Comparison of ENCODE assay signal across 8 cellular contexts in genomic region chr1:8848663-8849386, GRCh38. TPM values are rescaled to one million over a fixed set of nuclear protein-coding genes. Genes with fewer than 3 reads are reported as not detected.
DNase-seq lines count a peak whose midpoint lies in the region; ATAC-seq and TF ChIP-seq lines count a peak whose summit lies in the region.

No MANE protein-coding gene starts in this region.

- H3K4me3 Mint-ChIP-seq in endothelial cell (ENCODE audit: unreplicated experiment), result no peak overlapping the region

- no peaks in the 10 kb centered on the region for H3K9me3 Mint-ChIP-seq in endothelial cell (ENCODE audit: unreplicated experiment)

- DNase-seq in Daoy (ENCODE audit: low read depth) (peak; percentile 95), HPDE6-E6E7 (ENCODE audit: extremely low spot score) (peak; percentile 76), NOMO-1 (lab: John Stamatoyannopoulos, UW; ENCODE audit: unreplicated experiment in 2 of 2) (peak; percentile 41 to 63), endothelial cell (ENCODE audit: low spot score) (peak; percentile 94), mucosa of gallbladder (ENCODE audit: low spot score) (peak; percentile 94)
- DNase-seq in activated CD8-positive, alpha-beta memory T cell treated with anti-CD3 and anti-CD28 coated beads, Interleukin-2, amount 50 U/mL, for 1 hour (ENCODE audit: extremely low read depth), result peak; percentile 35
- DNase-seq in stimulated activated CD8-positive, alpha-beta memory T cell treated with anti-CD3 and anti-CD28 coated beads, Interleukin-2, amount 100 ng/mL, for 1 hour (ENCODE audit: low read depth in 2 of 2), result peak; percentile 45 to 59

- H3K27ac Mint-ChIP-seq in endothelial cell (ENCODE audit: unreplicated experiment), result no peak overlapping the region

- TF ChIP-seq CTCF in endothelial cell (IDR thresholded peaks at IDR 0.05; ENCODE audit: unreplicated experiment), result peak; percentile 81

- peaks cover 9% of the 10 kb centered on the region for H3K4me1 Mint-ChIP-seq in endothelial cell (ENCODE audit: unreplicated experiment)

- no peaks in the 10 kb centered on the region for H3K36me3 Mint-ChIP-seq in endothelial cell (ENCODE audit: low read depth, unreplicated experiment)

- H3K27me3 Mint-ChIP-seq in endothelial cell (ENCODE audit: unreplicated experiment), result peaks cover 2% of the 10 kb centered on the region

- no peak for ATAC-seq in GM19397 (IDR thresholded peaks at IDR 0.05; ENCODE audit: unreplicated experiment)

RNA-seq across cellular contexts. Expression of gene ENO1, which starts 29.7 kb away (rescaled TPM):
- total RNA-seq in Daoy (2014; rRNA removed; shearing (Covaris generic)), result 3,733 and 4,039 TPM in 2 replicates
- 626 TPM for total RNA-seq in endothelial cell (ENCODE audit: unreplicated experiment)
- 631 TPM for total RNA-seq in mucosa of gallbladder

RNA-seq across cellular contexts. Expression of gene RERE, which starts 31.4 kb away (rescaled TPM):
- total RNA-seq in Daoy (2014; rRNA removed; shearing (Covaris generic)), result 14.9 and 33.6 TPM in 2 replicates
- total RNA-seq in endothelial cell (ENCODE audit: unreplicated experiment) (115 TPM), mucosa of gallbladder (134 TPM)

Comparison
In these comparisons a context has a peak if more than half of its experiments do, and no peak if none do; other contexts are left out.
1. DNase-seq: peak in every context shown above with its lines; median percentile 95 in Daoy; 94 in endothelial cell; 94 in mucosa of gallbladder; 76 in HPDE6-E6E7; 52 in NOMO-1; 52 in stimulated activated CD8-positive, alpha-beta memory T cell treated with anti-CD3 and anti-CD28 coated beads, Interleukin-2, amount 100 ng/mL, for 1 hour; 35 in activated CD8-positive, alpha-beta memory T cell treated with anti-CD3 and anti-CD28 coated beads, Interleukin-2, amount 50 U/mL, for 1 hour.